14 cellular contexts compared by ENCODE assay signal in the genomic region with DNA sequence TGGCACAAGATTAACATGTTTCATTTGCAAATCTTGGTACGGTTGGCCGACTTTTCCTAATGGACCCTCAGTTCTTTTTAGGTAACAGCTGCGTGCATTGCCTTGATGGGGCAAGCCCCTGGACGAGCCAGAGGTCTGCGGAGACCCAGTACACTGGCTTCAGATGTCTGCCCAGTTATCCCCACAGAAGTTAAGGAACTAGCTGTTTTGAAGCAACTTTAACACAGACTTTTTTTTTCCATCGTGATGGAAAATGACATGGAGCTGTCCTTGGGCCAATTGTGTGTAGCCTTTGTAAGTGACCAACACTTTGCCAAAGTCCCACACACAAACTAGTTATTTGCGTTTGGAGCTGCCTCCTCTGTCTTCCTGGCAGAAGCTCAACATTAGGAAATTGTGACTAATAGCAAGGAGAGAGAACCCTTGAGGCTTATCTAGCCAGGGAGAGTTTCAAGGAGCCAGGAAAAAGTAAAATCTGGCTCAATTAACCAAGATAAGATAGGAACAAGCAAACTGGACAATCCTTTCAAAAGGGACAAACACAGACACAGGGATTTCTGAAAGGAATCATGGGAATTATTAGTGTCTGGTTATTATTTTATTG.
DNase-seq lines count a peak whose midpoint lies in the region; ATAC-seq and TF ChIP-seq lines count a peak whose summit lies in the region.
"Had no signal": no experiment of that assay in that cellular context is flagged by ENCODE, and none has a peak within 500 bp of the region (broad histone marks: within the 10 kb centered on the region; RNA-seq: fewer than 3 reads in every experiment).

No MANE protein-coding gene starts in this region.

- H3K9me3 ChIP-seq in smooth muscle cell (replicated peaks; ENCODE audit: low read depth) = no peaks in the 10 kb centered on the region
- H3K9me3 ChIP-seq in CD8-positive, alpha-beta memory T cell (ENCODE audit: low read length) = no peaks in the 10 kb centered on the region
- H3K9me3 ChIP-seq: HAP-1 had no signal

- H3K4me1 Mint-ChIP-seq in CD8-positive, alpha-beta memory T cell = no peaks in the 10 kb centered on the region

- H3K4me1 ChIP-seq in smooth muscle cell (ENCODE audit: low read depth) = peaks cover 11% of the 10 kb centered on the region
- no peaks in the 10 kb centered on the region for H3K4me1 ChIP-seq in CD8-positive, alpha-beta memory T cell (ENCODE audit: insufficient read depth, low read length)
- H3K4me1 ChIP-seq: HAP-1 had no signal

- H3K36me3 Mint-ChIP-seq in CD8-positive, alpha-beta memory T cell = no peaks in the 10 kb centered on the region

- H3K27me3 Mint-ChIP-seq in CD8-positive, alpha-beta memory T cell = peaks cover 0 to 3% of the 10 kb centered on the region in 2 donors

- CTCF ChIA-PET in CD8-positive, alpha-beta memory T cell (lab: Charles Lee) = no interaction called here

- DNase-seq in HPDE6-E6E7 (ENCODE audit: extremely low spot score) = peak; percentile 15
- peak; percentile 39 for DNase-seq in brain microvascular endothelial cell
- peak; percentile 43 for DNase-seq in hepatic stellate cell (ENCODE audit: low spot score)
- no peak for DNase-seq in smooth muscle cell (lab: John Stamatoyannopoulos, UW; ENCODE audit: unreplicated experiment)
- DNase-seq in CD8-positive, alpha-beta memory T cell = no peak
- DNase-seq in NCI-H524 treated with DMSO at 0.1 percent for 48 hours (lab: John Stamatoyannopoulos, UW) = no peak
- DNase-seq: activated CD4-positive, alpha-beta T cell treated with anti-CD3 and anti-CD28 coated beads, Interleukin-2, amount 50 U/mL, for 4 hours; dorsolateral prefrontal cortex; head of caudate nucleus; midbrain had no signal

- H3K9me3 Mint-ChIP-seq in CD8-positive, alpha-beta memory T cell = peaks cover 0 to 4% (median 2%) of the 10 kb centered on the region in 5 donors
- H3K9me3 Mint-ChIP-seq: T-helper 1 cell treated with Interleukin-12 subunit alpha and Interleukin-12 subunit beta and Interleukin-4 antibody, amounts not matched to agents 30 μg/mL and 1 μg/mL, for 36 hours had no signal

- no peak overlapping the region for H3K9ac ChIP-seq in smooth muscle cell (ENCODE audit: low read depth)

- in situ Hi-C loops in brain microvascular endothelial cell (cut with HindIII; ENCODE audit: low pct_ligation_motif_present, low sequenced_read_pairs) = no loop called here

- no peak for ATAC-seq in HG03135 (IDR thresholded peaks at IDR 0.05; ENCODE audit: unreplicated experiment)
- ATAC-seq in HG02798 (IDR thresholded peaks at IDR 0.05; ENCODE audit: poor library complexity, unreplicated experiment) = no peak

- H3K4me3 Mint-ChIP-seq in CD8-positive, alpha-beta memory T cell = no peak overlapping the region
- H3K4me3 Mint-ChIP-seq: T-helper 1 cell treated with Interleukin-12 subunit alpha and Interleukin-12 subunit beta and Interleukin-4 antibody, amounts not matched to agents 30 μg/mL and 1 μg/mL, for 36 hours had no signal

- no peaks in the 10 kb centered on the region for H3K36me3 ChIP-seq in brain microvascular endothelial cell (replicated peaks)
- H3K36me3 ChIP-seq in smooth muscle cell (ENCODE audit: low read depth) = no peaks in the 10 kb centered on the region
- no peaks in the 10 kb centered on the region for H3K36me3 ChIP-seq in CD8-positive, alpha-beta memory T cell (ENCODE audit: insufficient read depth, low read length)
- H3K36me3 ChIP-seq: HAP-1 had no signal

- no peaks in the 10 kb centered on the region for H3K79me2 ChIP-seq in smooth muscle cell (ENCODE audit: low read depth)

- H3K4me2 ChIP-seq in smooth muscle cell = peak overlapping the region; percentile 60

- POLR2A ChIA-PET in CD8-positive, alpha-beta memory T cell (lab: Charles Lee) = no interaction called here

- 64% methylated on average over 7 of the region's 7 CpGs for WGBS in smooth muscle cell (ENCODE audit: low lambda C conversion rate)

- no peak overlapping the region for H3K27ac Mint-ChIP-seq in CD8-positive, alpha-beta memory T cell
- H3K27ac Mint-ChIP-seq: T-helper 1 cell treated with Interleukin-12 subunit alpha and Interleukin-12 subunit beta and Interleukin-4 antibody, amounts not matched to agents 30 μg/mL and 1 μg/mL, for 36 hours had no signal

- H3K27ac ChIP-seq in brain microvascular endothelial cell (no peak overlapping the region), smooth muscle cell (ENCODE audit: low read depth) (peak overlapping the region; percentile 41)
- no peak overlapping the region for H3K27ac ChIP-seq in CD8-positive, alpha-beta memory T cell (ENCODE audit: low read depth, low read length)
- H3K27ac ChIP-seq: dorsolateral prefrontal cortex had no signal

- H3K4me3 ChIP-seq in brain microvascular endothelial cell (ENCODE audit: low read depth, low read length) (no peak overlapping the region), smooth muscle cell (no peak overlapping the region)
- H3K4me3 ChIP-seq in CD8-positive, alpha-beta memory T cell (ENCODE audit: low read length) = no peak overlapping the region
- H3K4me3 ChIP-seq: dorsolateral prefrontal cortex, HAP-1 had no signal

- H3K27me3 ChIP-seq in brain microvascular endothelial cell (replicated peaks) (no peaks in the 10 kb centered on the region), smooth muscle cell (ENCODE audit: low read depth) (peaks cover 6% of the 10 kb centered on the region)
- no peaks in the 10 kb centered on the region for H3K27me3 ChIP-seq in CD8-positive, alpha-beta memory T cell (ENCODE audit: insufficient read depth, low read length, poor library complexity, severe bottlenecking)

- H3F3A ChIP-seq in smooth muscle cell (ENCODE audit: low read depth) = peaks cover 7% of the 10 kb centered on the region

- H4K20me1 ChIP-seq in smooth muscle cell (ENCODE audit: low read depth) = no peaks in the 10 kb centered on the region

- TF ChIP-seq CTCF in brain microvascular endothelial cell (IDR thresholded peaks at IDR 0.05; ENCODE audit: low read depth, low read length, missing control alignments) (no peak), smooth muscle cell (IDR thresholded peaks at IDR 0.05; ENCODE audit: borderline replicate concordance, insufficient read depth, poor library complexity, severe bottlenecking) (no peak)

- H2AFZ ChIP-seq in smooth muscle cell (ENCODE audit: low read depth) = no peak overlapping the region

Comparison
In these comparisons a context has a peak if more than half of its experiments do, and no peak if none do; other contexts are left out.
1. DNase-seq: peak in HPDE6-E6E7 (single experiment), brain microvascular endothelial cell (single experiment) and hepatic stellate cell (single experiment); none in smooth muscle cell (single experiment), CD8-positive, alpha-beta memory T cell (0 of 5) and NCI-H524 treated with DMSO at 0.1 percent for 48 hours (single experiment).